In the genomic region with DNA sequence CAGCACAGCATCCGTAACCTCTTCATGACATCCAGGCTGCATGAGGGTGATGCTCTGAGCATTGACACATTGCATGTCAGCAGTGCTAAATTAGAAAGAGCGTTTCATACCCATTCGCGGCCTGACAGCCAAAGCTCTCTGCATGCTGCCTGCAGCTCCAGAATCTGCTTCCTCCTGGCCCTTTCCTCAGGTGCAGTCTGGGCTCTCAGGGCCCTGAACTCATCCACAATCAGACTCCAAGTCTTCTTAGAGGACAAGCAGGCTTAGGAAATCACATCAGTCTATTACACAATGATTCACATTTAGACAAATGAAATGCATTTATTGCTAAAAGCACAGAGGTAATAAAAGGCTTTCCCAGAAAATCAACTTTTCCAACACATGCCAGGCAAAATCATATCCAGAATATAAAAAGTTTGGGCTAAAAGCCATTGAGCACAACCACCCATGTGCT, we compare ENCODE assay signal across 14 cellular contexts.
DNase-seq lines count a peak whose midpoint lies in the region.
"Had no signal": no experiment of that assay in that cellular context is flagged by ENCODE, and none has a peak within 500 bp of the region (broad histone marks: within the 10 kb centered on the region; RNA-seq: fewer than 3 reads in every experiment).

No MANE protein-coding gene starts in this region.

- H3K9me2 ChIP-seq in GM23248 (ENCODE audit: insufficient read depth): no peaks in the 10 kb centered on the region

- in situ Hi-C loops in GM23248 (cut with MboI): loop anchor here (10.0 kb wide), 1 partner anchor 181 kb away; no protein-coding TSS in a partner anchor

- peak overlapping the region; percentile 78 for H3K9ac ChIP-seq in GM23248
- H3K9ac ChIP-seq: neural progenitor cell had no signal

- DNase-seq in GM23248: peak; percentile 74
- DNase-seq in COLO829 (ENCODE audit: low spot score): no peak
- DNase-seq in NCI-H2171 treated with DMSO at 0.1 percent for 48 hours (lab: John Stamatoyannopoulos, UW): no peak
- no peak for DNase-seq in stimulated activated CD4-positive, alpha-beta T cell treated with anti-CD3 and anti-CD28 coated beads, Interleukin-2, amount 100 ng/mL, for 24 hours
- no peak for DNase-seq in activated effector memory CD4-positive, alpha-beta T cell treated with Interleukin-2 at 50 U/mL for 16 hours
- DNase-seq: activated CD4-positive, alpha-beta T cell treated with anti-CD3 and anti-CD28 coated beads, Interleukin-2, amount 50 U/mL, for 4 hours; cortex of kidney; left cardiac atrium; NCI-H1105 treated with DMSO at 0.1 percent for 48 hours; NCI-H510A had no signal

- H3K4me1 ChIP-seq in GM23248 (ENCODE audit: insufficient read depth): peaks cover 42% of the 10 kb centered on the region
- H3K4me1 ChIP-seq: neural progenitor cell had no signal

- H2AFZ ChIP-seq in GM23248: peak overlapping the region; percentile 78
- H2AFZ ChIP-seq: neural progenitor cell had no signal

- no peaks in the 10 kb centered on the region for H3K36me3 ChIP-seq in GM23248 (ENCODE audit: low read depth)
- H3K36me3 ChIP-seq: neural progenitor cell had no signal

- no peaks in the 10 kb centered on the region for H4K20me1 ChIP-seq in GM23248 (ENCODE audit: insufficient read depth)

- H3F3A ChIP-seq in GM23248 (ENCODE audit: insufficient read depth): peaks cover 45% of the 10 kb centered on the region

- WGBS in GM23248 (ENCODE audit: low coverage in 1 of 2, low lambda C conversion rate in 2 of 2, missing lambda C conversion rate in 2 of 2), 2 experiments: 24 to 44% methylated on average over 4 of the region's 4 CpGs

- H3K4me3 ChIP-seq in GM23248 (peak overlapping the region; percentile 73), skin epidermis (no peak overlapping the region)
- H3K4me3 ChIP-seq: neural progenitor cell had no signal

- peak overlapping the region; percentile 98 for H3K4me2 ChIP-seq in GM23248 (ENCODE audit: unreplicated experiment)
- H3K4me2 ChIP-seq: neural progenitor cell had no signal

- H3K79me2 ChIP-seq in GM23248 (ENCODE audit: insufficient read depth): no peaks in the 10 kb centered on the region

- H3K27me3 ChIP-seq in GM23248 (replicated peaks; ENCODE audit: insufficient read depth) (no peaks in the 10 kb centered on the region), layer of hippocampus (ENCODE audit: control insufficient read depth, insufficient read depth, low read length) (no peaks in the 10 kb centered on the region)
- H3K27me3 ChIP-seq: neural progenitor cell had no signal

- H3K9me3 ChIP-seq in GM23248 (ENCODE audit: low read depth): no peaks in the 10 kb centered on the region

- peak overlapping the region; percentile 80 for H3K27ac ChIP-seq in GM23248
- H3K27ac ChIP-seq in cingulate gyrus (ENCODE audit: low read depth, low read length): peak overlapping the region; percentile 76
- peak overlapping the region; percentile 40 for H3K27ac ChIP-seq in layer of hippocampus (ENCODE audit: low read depth, low read length)
- H3K27ac ChIP-seq in skin epidermis: peak overlapping the region in 11 of 21 experiments; percentile 3 to 81 (median 41)
- H3K27ac ChIP-seq: neural progenitor cell had no signal
